8 cellular contexts compared by ENCODE assay signal in genomic region chr13:30739646-30740642, GRCh38. TPM values are rescaled to one million over a fixed set of nuclear protein-coding genes. Genes with fewer than 3 reads are reported as not detected.
A peak's percentile ranks its signal among the peaks of the same experiment; 100 is the strongest.
DNase-seq lines count a peak whose midpoint lies in the region; ATAC-seq, FAIRE-seq and TF ChIP-seq lines count a peak whose summit lies in the region.

No MANE protein-coding gene starts in this region.

- H3K4me1 ChIP-seq in BE2C = no peaks in the 10 kb centered on the region; the same call in 1 of the 2 replicates

- no peaks in the 10 kb centered on the region for H3K9me3 Mint-ChIP-seq in nephron

- H3K27me3 Mint-ChIP-seq in T-helper 17 cell (no peaks in the 10 kb centered on the region), nephron (ENCODE audit: low read depth) (no peaks in the 10 kb centered on the region)

- peak; percentile 51 for ATAC-seq in GM18867 (IDR thresholded peaks at IDR 0.05; ENCODE audit: unreplicated experiment)
- ATAC-seq in HG03175 (IDR thresholded peaks at IDR 0.05; ENCODE audit: unreplicated experiment) = peak; percentile 39
- ATAC-seq in T-helper 17 cell = peak; percentile 60

- no peaks in the 10 kb centered on the region for H3K36me3 ChIP-seq in BE2C

- FAIRE-seq in urothelium cell line (lab: Jason Lieb, UNC) = no peak

- H3K27ac Mint-ChIP-seq in T-helper 17 cell = peak overlapping the region; percentile 99
- H3K27ac Mint-ChIP-seq in nephron = peak overlapping the region; percentile 3 to 88 (median 88)

- in situ Hi-C loops in astrocyte of the cerebellum (cut with HindIII; ENCODE audit: low sequenced_read_pairs) = loop anchor here (5.0 kb wide), 1 partner anchor 57 kb away; no protein-coding TSS in a partner anchor

- H3K4me3 ChIP-seq in astrocyte of the cerebellum (ENCODE audit: low read depth, low read length) = no peak overlapping the region
- no peak overlapping the region for H3K4me3 ChIP-seq in BE2C (ENCODE audit: low read depth, low read length)

- H3K4me3 Mint-ChIP-seq in T-helper 17 cell = peak overlapping the region; percentile 99
- H3K4me3 Mint-ChIP-seq in nephron = peak overlapping the region in 2 of 3 experiments; percentile 4 to 7

- no peak for TF ChIP-seq CTCF in astrocyte of the cerebellum (IDR thresholded peaks at IDR 0.05; ENCODE audit: low read depth, low read length, missing control alignments)
- TF ChIP-seq CTCF in nephron (IDR thresholded peaks at IDR 0.05; ENCODE audit: unreplicated experiment in 3 of 3) = no peak
- TF ChIP-seq CTCF in BE2C (IDR thresholded peaks at IDR 0.05; ENCODE audit: low read depth, low read length) = no peak

- H3K4me1 Mint-ChIP-seq in T-helper 17 cell (peaks cover 65% of the 10 kb centered on the region), nephron (peaks cover 61% of the 10 kb centered on the region)

- H3K36me3 Mint-ChIP-seq in T-helper 17 cell (ENCODE audit: low read depth) (peaks cover 10% of the 10 kb centered on the region), nephron (ENCODE audit: low read depth) (no peaks in the 10 kb centered on the region)

- DNase-seq in T-helper 17 cell (peak; percentile 17 to 49 (median 22)), astrocyte of the cerebellum (ENCODE audit: low read depth) (peak; percentile 65), urothelium cell line (ENCODE audit: low spot score) (peak; percentile 46), BE2C (no peak), NAMALWA (ENCODE audit: low spot score) (no peak)

- no peaks in the 10 kb centered on the region for H3K9me3 ChIP-seq in T-helper 17 cell (ENCODE audit: control insufficient read depth, low read length, poor library complexity, severe bottlenecking)
- 0 out of 2 replicates have a peak, but pooled peaks cover 3% of the 10 kb centered on the region for H3K9me3 ChIP-seq in BE2C

- no peaks in the 10 kb centered on the region for H3K27me3 ChIP-seq in BE2C

RNA-seq across cellular contexts. Expression of gene ALOX5AP, which starts 4.6 kb away (rescaled TPM):
- total RNA-seq in T-helper 17 cell = 10 to 100 TPM; 58.4 to 68.4 TPM
- not detected for polyA plus RNA-seq in BE2C (2012; ENCODE audit: insufficient read depth, insufficient read length, low read depth)

Comparison
In these comparisons a context has a peak if more than half of its experiments do, and no peak if none do; other contexts are left out.
1. DNase-seq: peak in T-helper 17 cell (3 of 3), astrocyte of the cerebellum (single experiment) and urothelium cell line (single experiment); none in BE2C (single experiment) and NAMALWA (single experiment).
2. Peak in every context shown above with its lines, with median percentiles within 50 percentile points of each other: ATAC-seq.